9 cellular contexts compared by ENCODE assay signal in genomic region chr5:132012385-132013005, GRCh38. TPM values are rescaled to one million over a fixed set of nuclear protein-coding genes. Genes with fewer than 3 reads are reported as not detected.
A peak's percentile ranks its signal among the peaks of the same experiment; 100 is the strongest.
DNase-seq lines count a peak whose midpoint lies in the region; ATAC-seq and TF ChIP-seq lines count a peak whose summit lies in the region.
"Had no signal": no experiment of that assay in that cellular context is flagged by ENCODE, and none has a peak within 500 bp of the region (broad histone marks: within the 10 kb centered on the region; RNA-seq: fewer than 3 reads in every experiment).

No MANE protein-coding gene starts in this region.

- no peaks in the 10 kb centered on the region for H3K9me3 Mint-ChIP-seq in natural killer cell

- no peaks in the 10 kb centered on the region for H3K9me3 ChIP-seq in T-helper 17 cell (ENCODE audit: control insufficient read depth, low read length, poor library complexity, severe bottlenecking)
- no peaks in the 10 kb centered on the region for H3K9me3 ChIP-seq in endocrine pancreas (ENCODE audit: control insufficient read depth, low read length)

- no peaks in the 10 kb centered on the region for H3K36me3 ChIP-seq in H7 (replicated peaks; ENCODE audit: control insufficient read depth, insufficient read depth, low read length)
- H3K36me3 ChIP-seq in endocrine pancreas (ENCODE audit: control insufficient read depth, insufficient read depth, low read length), result no peaks in the 10 kb centered on the region

- no peak overlapping the region for H3K9ac ChIP-seq in endocrine pancreas (ENCODE audit: control insufficient read depth, insufficient read depth, low read length)

- ATAC-seq in T-helper 17 cell (no peak), natural killer cell (no peak), GM19023 (IDR thresholded peaks at IDR 0.05; ENCODE audit: unreplicated experiment) (no peak), GM21619 (IDR thresholded peaks at IDR 0.05; ENCODE audit: unreplicated experiment) (no peak), GM21526 (IDR thresholded peaks at IDR 0.05; ENCODE audit: low FRiP score, unreplicated experiment) (no peak)

- H3K27me3 Mint-ChIP-seq in T-helper 17 cell, result peaks cover 24% of the 10 kb centered on the region
- H3K27me3 Mint-ChIP-seq in natural killer cell (ENCODE audit: low read depth in 2 of 2), result peaks cover 41 to 42% of the 10 kb centered on the region in 2 donors

- peak; percentile 89 for DNase-seq in H7
- no peak for DNase-seq in T-helper 17 cell
- DNase-seq in natural killer cell, result peak; percentile 22
- DNase-seq in NK-92 treated with Interleukin-12 subunit alpha and Interleukin-12 subunit beta, amount 100 ng/mL, for 24 hours (lab: John Stamatoyannopoulos, UW), result no peak

- H3K36me3 Mint-ChIP-seq in T-helper 17 cell (ENCODE audit: low read depth), result no peaks in the 10 kb centered on the region
- H3K36me3 Mint-ChIP-seq in natural killer cell, result no peaks in the 10 kb centered on the region

- H3K27me3 ChIP-seq in H7 (ENCODE audit: control insufficient read depth, insufficient read depth, low read length) (peaks cover 30% of the 10 kb centered on the region), endocrine pancreas (ENCODE audit: control insufficient read depth, insufficient read depth, low read length) (no peaks in the 10 kb centered on the region)

- peak overlapping the region; percentile 63 for H3K27ac Mint-ChIP-seq in T-helper 17 cell
- peak overlapping the region in 1 of 2 donors; percentile 58 for H3K27ac Mint-ChIP-seq in natural killer cell

- peak overlapping the region; percentile 64 for H3K4me3 Mint-ChIP-seq in T-helper 17 cell
- peak overlapping the region; percentile 50 for H3K4me3 Mint-ChIP-seq in natural killer cell

- no peak for TF ChIP-seq CTCF in natural killer cell (IDR thresholded peaks at IDR 0.05)

- H3K4me1 Mint-ChIP-seq in T-helper 17 cell (peaks cover 44% of the 10 kb centered on the region), natural killer cell (peaks cover 21 to 39% of the 10 kb centered on the region in 2 donors)

- no peaks in the 10 kb centered on the region for H3K4me1 ChIP-seq in endocrine pancreas (ENCODE audit: control insufficient read depth, insufficient read depth, low read length)

- intact Hi-C loops in natural killer cell (cut with micrococcal nuclease), result loop anchor here (5.0 kb wide), 2 partner anchors 215 to 375 kb away; partner anchors contain the start of genes FNIP1 and RAPGEF6

- H3K4me3 ChIP-seq in H7 (ENCODE audit: insufficient read depth, low read depth, low read length) (no peak overlapping the region), endocrine pancreas (ENCODE audit: control insufficient read depth, insufficient read depth, low read length) (peak overlapping the region; percentile 44)

RNA-seq across cellular contexts. Expression of gene ACSL6, which starts 1.0 kb away (rescaled TPM):
- total RNA-seq in H7 (2014; rRNA removed; shearing (Covaris generic)), result 0.28 and 0.85 TPM in 2 replicates
- total RNA-seq in T-helper 17 cell, result 10 to 100 TPM; 18.0 to 22.2 TPM
- 1 to 10 TPM; 2.1 to 2.2 (median 2.2) TPM for total RNA-seq in natural killer cell

RNA-seq across cellular contexts. Expression of gene IL3, which starts 48.0 kb away (rescaled TPM):
- not detected in 2 replicates for total RNA-seq in H7 (2014; rRNA removed; shearing (Covaris generic))
- total RNA-seq in T-helper 17 cell, result not detected
- total RNA-seq in natural killer cell, result not detected
- total RNA-seq: left colon had no signal

Comparison
In these comparisons a context has a peak if more than half of its experiments do, and no peak if none do; other contexts are left out.
1. DNase-seq: peak in H7 (single experiment) and natural killer cell (single experiment); none in T-helper 17 cell (0 of 3) and NK-92 treated with Interleukin-12 subunit alpha and Interleukin-12 subunit beta, amount 100 ng/mL, for 24 hours (single experiment).
2. RNA of gene ACSL6, which starts 1.0 kb away (total RNA-seq): 18.0 to 22.2 TPM in T-helper 17 cell; 2.1 to 2.2 TPM in natural killer cell and 0.28 to 0.85 TPM in H7; every median in the first group is over 4 times any median in the second.